ENCODE assay signal across 8 cellular contexts in genomic region chr17:6831662-6832263, GRCh38. TPM values are rescaled to one million over a fixed set of nuclear protein-coding genes. Genes with fewer than 3 reads are reported as not detected.
A peak's percentile ranks its signal among the peaks of the same experiment; 100 is the strongest.
DNase-seq lines count a peak whose midpoint lies in the region; ATAC-seq and TF ChIP-seq lines count a peak whose summit lies in the region.

Gene TEKT1 (minus strand): TSS chr17:6831729. CDS start chr17:6830376, 1,353 bp downstream.

- POLR2A ChIA-PET in activated CD4-positive, alpha-beta memory T cell treated with anti-CD3 and anti-CD28 coated beads, Interleukin-2, amount 10 ng/mL, durations not matched to agents 7 days and 5 days (lab: Charles Lee): interaction anchor here (0.6 to 1.0 kb wide), 2 partner anchors 68 to 75 kb away, joined by 3 read pairs; no protein-coding TSS in a partner anchor

- no peak for TF ChIP-seq CTCF in right lobe of liver (IDR thresholded peaks at IDR 0.05)

- CTCF ChIA-PET in activated CD4-positive, alpha-beta memory T cell treated with anti-CD3 and anti-CD28 coated beads, Interleukin-2, amount 10 ng/mL, durations not matched to agents 7 days and 5 days (lab: Charles Lee): interaction anchor here (1.0 to 1.6 kb wide), 3 partner anchors 12 to 173 kb away, joined by 4 to 10 read pairs (median 4); no protein-coding TSS in a partner anchor

- H3K27ac Mint-ChIP-seq in activated CD4-positive, alpha-beta memory T cell treated with anti-CD3 and anti-CD28 coated beads, Interleukin-2, amount 10 ng/mL, durations not matched to agents 7 days and 5 days: no peak within 1 kb of the TSS

- no peak within 1 kb of the TSS for H3K27ac ChIP-seq in right lobe of liver

- H3K9me3 ChIP-seq in MG63: no peaks in the 10 kb centered on the region
- no peaks in the 10 kb centered on the region for H3K9me3 ChIP-seq in right lobe of liver

- ATAC-seq in right lobe of liver: peak; percentile 98 to 99 (median 99)

- intact Hi-C loops in right lobe of liver (cut with DNase I): no loop called here

- H3K36me3 ChIP-seq in MG63: no peaks in the 10 kb centered on the region
- no peaks in the 10 kb centered on the region for H3K36me3 ChIP-seq in right lobe of liver

- H3K27me3 Mint-ChIP-seq in activated CD4-positive, alpha-beta memory T cell treated with anti-CD3 and anti-CD28 coated beads, Interleukin-2, amount 10 ng/mL, durations not matched to agents 7 days and 5 days: peaks cover 61% of the 10 kb centered on the region

- WGBS in right lobe of liver (ENCODE audit: insufficient coverage, low coverage, low lambda C conversion rate, missing lambda C conversion rate): 8% methylated on average over 7 of the region's 35 CpGs

- peak within 1 kb of the TSS; percentile 45 for H3K4me3 Mint-ChIP-seq in activated CD4-positive, alpha-beta memory T cell treated with anti-CD3 and anti-CD28 coated beads, Interleukin-2, amount 10 ng/mL, durations not matched to agents 7 days and 5 days

- DNase-seq in DMS153 treated with DMSO at 0.1 percent for 48 hours (lab: John Stamatoyannopoulos, UW; ENCODE audit: unreplicated experiment) (peak; percentile 9), MG63 (peak; percentile 51), right lobe of liver (peak; percentile 90 to 92 (median 90)), SHP77 treated with DMSO at 0.1 percent for 48 hours (lab: John Stamatoyannopoulos, UW) (no peak), NCI-H2171 treated with DMSO at 0.1 percent for 48 hours (lab: John Stamatoyannopoulos, UW) (no peak)
- DNase-seq in activated CD4-positive, alpha-beta memory T cell treated with anti-CD3 and anti-CD28 coated beads, Interleukin-2, amount 10 ng/mL, durations not matched to agents 7 days and 5 days: peak; percentile 70
- DNase-seq in effector CD8-positive, alpha-beta T cell (lab: John Stamatoyannopoulos, UW): peak; percentile 54
- peak; percentile 68 for DNase-seq in stimulated activated CD4-positive, alpha-beta T cell treated with anti-CD3 and anti-CD28 coated beads, Interleukin-4, amount 100 ng/mL, for 24 hours

- TF ChIP-seq POLR2A in right lobe of liver (IDR thresholded peaks at IDR 0.05): no peak

- no peaks in the 10 kb centered on the region for H3K9me3 Mint-ChIP-seq in activated CD4-positive, alpha-beta memory T cell treated with anti-CD3 and anti-CD28 coated beads, Interleukin-2, amount 10 ng/mL, durations not matched to agents 7 days and 5 days

- H3K4me3 ChIP-seq in MG63: no peak within 1 kb of the TSS
- peak within 1 kb of the TSS; percentile 47 to 56 (median 49) for H3K4me3 ChIP-seq in right lobe of liver

- H3K4me1 ChIP-seq in right lobe of liver: no peaks in the 10 kb centered on the region

- peaks cover 5% of the 10 kb centered on the region for H3K4me1 Mint-ChIP-seq in activated CD4-positive, alpha-beta memory T cell treated with anti-CD3 and anti-CD28 coated beads, Interleukin-2, amount 10 ng/mL, durations not matched to agents 7 days and 5 days

- H3K27me3 ChIP-seq in MG63 (peaks cover 27% of the 10 kb centered on the region), right lobe of liver (no peaks in the 10 kb centered on the region)

- H3K36me3 Mint-ChIP-seq in activated CD4-positive, alpha-beta memory T cell treated with anti-CD3 and anti-CD28 coated beads, Interleukin-2, amount 10 ng/mL, durations not matched to agents 7 days and 5 days (ENCODE audit: low read depth): no peaks in the 10 kb centered on the region

RNA-seq across cellular contexts. Expression of gene TEKT1, which starts in this region (rescaled TPM):
- not detected in 2 replicates for total RNA-seq in MG63 (2014; rRNA removed; shearing (Covaris generic); ENCODE audit: low replicate concordance)
- not detected for total RNA-seq in activated CD4-positive, alpha-beta memory T cell treated with anti-CD3 and anti-CD28 coated beads, Interleukin-2, amount 10 ng/mL, durations not matched to agents 7 days and 5 days
- total RNA-seq in right lobe of liver: not detected

Comparison
In these comparisons a context has a peak if more than half of its experiments do, and no peak if none do; other contexts are left out.
1. Peak in DNase-seq in MG63; RNA of the gene not detected or under 1 TPM.
2. Peak in DNase-seq in activated CD4-positive, alpha-beta memory T cell treated with anti-CD3 and anti-CD28 coated beads, Interleukin-2, amount 10 ng/mL, durations not matched to agents 7 days and 5 days; RNA of the gene not detected or under 1 TPM.
3. Peak in DNase-seq, ATAC-seq and H3K4me3 ChIP-seq in right lobe of liver; RNA of the gene not detected or under 1 TPM.
4. DNase-seq: peak in DMS153 treated with DMSO at 0.1 percent for 48 hours (single experiment), effector CD8-positive, alpha-beta T cell (single experiment) and stimulated activated CD4-positive, alpha-beta T cell treated with anti-CD3 and anti-CD28 coated beads, Interleukin-4, amount 100 ng/mL, for 24 hours (single experiment); none in SHP77 treated with DMSO at 0.1 percent for 48 hours (single experiment) and NCI-H2171 treated with DMSO at 0.1 percent for 48 hours (single experiment).